Comparison of ENCODE assay signal across 19 cellular contexts in genomic region chr11:76083563-76084451, GRCh38.
A peak's percentile ranks its signal among the peaks of the same experiment; 100 is the strongest.
DNase-seq lines count a peak whose midpoint lies in the region; ATAC-seq, FAIRE-seq and TF ChIP-seq lines count a peak whose summit lies in the region.
"Had no signal": no experiment of that assay in that cellular context is flagged by ENCODE, and none has a peak within 500 bp of the region (broad histone marks: within the 10 kb centered on the region; RNA-seq: fewer than 3 reads in every experiment).

No MANE protein-coding gene starts in this region.

- H3K9me3 ChIP-seq in heart left ventricle = no peaks in the 10 kb centered on the region

- no peaks in the 10 kb centered on the region for H3K4me1 Mint-ChIP-seq in activated T-helper 17 cell treated with anti-CD3 and anti-CD28 coated beads, Interleukin-2, amount 50 U/mL, for 72 hours

- intact Hi-C loops in heart left ventricle (cut with DNase I) = loop anchor here in 3 of 10 donors (2.0 to 5.0 kb wide), 3 partner anchors 37 to 38 kb away; no protein-coding TSS in a partner anchor
- intact Hi-C loops in sciatic nerve (cut with DNase I) = no loop called here

- H3K4me1 ChIP-seq in heart left ventricle = peaks cover 0 to 25% (median 10%) of the 10 kb centered on the region in 12 donors
- H3K4me1 ChIP-seq: neural progenitor cell had no signal

- H3K4me3 ChIP-seq in heart left ventricle = no peak overlapping the region
- H3K4me3 ChIP-seq: neural progenitor cell had no signal

- no peak overlapping the region for H3K27ac Mint-ChIP-seq in activated T-helper 17 cell treated with anti-CD3 and anti-CD28 coated beads, Interleukin-2, amount 50 U/mL, for 72 hours
- H3K27ac Mint-ChIP-seq: neural progenitor cell; T-helper 2 cell treated with Interferon-gamma antibody and Interleukin-4, amounts not matched to agents 5 μg/mL and 100 μg/mL, for 36 hours had no signal

- H3K9me3 Mint-ChIP-seq in activated T-helper 17 cell treated with anti-CD3 and anti-CD28 coated beads, Interleukin-2, amount 50 U/mL, for 72 hours = no peaks in the 10 kb centered on the region
- H3K9me3 Mint-ChIP-seq: neural progenitor cell; T-helper 2 cell treated with Interferon-gamma antibody and Interleukin-4, amounts not matched to agents 5 μg/mL and 100 μg/mL, for 36 hours had no signal

- no peak for TF ChIP-seq POLR2A in heart left ventricle (IDR thresholded peaks at IDR 0.05)

- H3K36me3 ChIP-seq in heart left ventricle = no peaks in the 10 kb centered on the region
- H3K36me3 ChIP-seq: neural progenitor cell had no signal

- ATAC-seq in heart left ventricle = peak in 3 of 4 donors; percentile 55 to 84 (median 59)
- peak; percentile 75 for ATAC-seq in sciatic nerve
- no peak for ATAC-seq in HG02973 (IDR thresholded peaks at IDR 0.05; ENCODE audit: unreplicated experiment)
- ATAC-seq in activated T-helper 17 cell treated with anti-CD3 and anti-CD28 coated beads, Interleukin-2, amount 50 U/mL, for 72 hours (replicated peaks) = no peak
- no peak for ATAC-seq in GM18867 (IDR thresholded peaks at IDR 0.05; ENCODE audit: unreplicated experiment)

- 65 to 77% (median 73%) methylated on average over 7 of the region's 7 CpGs for WGBS in heart left ventricle, 4 donors

- no peaks in the 10 kb centered on the region for H3K27me3 ChIP-seq in heart left ventricle
- H3K27me3 ChIP-seq: neural progenitor cell had no signal

- peak; percentile 54 for FAIRE-seq in GM19239 (lab: Jason Lieb, UNC)
- FAIRE-seq: colon, frontal cortex, RCC 7860 had no signal

- H3K27me3 Mint-ChIP-seq in activated T-helper 17 cell treated with anti-CD3 and anti-CD28 coated beads, Interleukin-2, amount 50 U/mL, for 72 hours = no peaks in the 10 kb centered on the region

- H3K36me3 Mint-ChIP-seq in activated T-helper 17 cell treated with anti-CD3 and anti-CD28 coated beads, Interleukin-2, amount 50 U/mL, for 72 hours (ENCODE audit: low read depth) = peaks cover 6% of the 10 kb centered on the region

- no peak overlapping the region for H3K4me3 Mint-ChIP-seq in activated T-helper 17 cell treated with anti-CD3 and anti-CD28 coated beads, Interleukin-2, amount 50 U/mL, for 72 hours
- H3K4me3 Mint-ChIP-seq: neural progenitor cell; T-helper 2 cell treated with Interferon-gamma antibody and Interleukin-4, amounts not matched to agents 5 μg/mL and 100 μg/mL, for 36 hours had no signal

- no peak for DNase-seq in GM19239 (ENCODE audit: insufficient read length, low spot score)
- DNase-seq in amniotic epithelial cell (ENCODE audit: low read depth) = peak; percentile 44
- DNase-seq in heart left ventricle = no peak
- no peak for DNase-seq in sciatic nerve (ENCODE audit: low spot score)
- no peak for DNase-seq in NCI-H2196 (lab: John Stamatoyannopoulos, UW; ENCODE audit: unreplicated experiment)
- DNase-seq: activated CD4-positive, alpha-beta T cell treated with anti-CD3 and anti-CD28 coated beads, Interleukin-2, amount 50 U/mL, for 48 hours; activated gamma-delta T cell treated with Interleukin-2 at 50 U/mL for 16 hours; DMS79 treated with DMSO at 0.1 percent for 48 hours; H7; NCI-H1105 treated with DMSO at 0.1 percent for 48 hours; NCI-H510A had no signal

- no peak for TF ChIP-seq CTCF in heart left ventricle (IDR thresholded peaks at IDR 0.05)

- H3K27ac ChIP-seq in heart left ventricle = peak overlapping the region; percentile 22 to 79 (median 54)
- H3K27ac ChIP-seq: neural progenitor cell had no signal

Comparison
In these comparisons a context has a peak if more than half of its experiments do, and no peak if none do; other contexts are left out.
1. ATAC-seq: peak in heart left ventricle (3 of 4) and sciatic nerve (single experiment); none in HG02973 (single experiment), activated T-helper 17 cell treated with anti-CD3 and anti-CD28 coated beads, Interleukin-2, amount 50 U/mL, for 72 hours (single experiment) and GM18867 (single experiment).